Comparison of ENCODE assay signal across 1 cellular context in the genomic region with DNA sequence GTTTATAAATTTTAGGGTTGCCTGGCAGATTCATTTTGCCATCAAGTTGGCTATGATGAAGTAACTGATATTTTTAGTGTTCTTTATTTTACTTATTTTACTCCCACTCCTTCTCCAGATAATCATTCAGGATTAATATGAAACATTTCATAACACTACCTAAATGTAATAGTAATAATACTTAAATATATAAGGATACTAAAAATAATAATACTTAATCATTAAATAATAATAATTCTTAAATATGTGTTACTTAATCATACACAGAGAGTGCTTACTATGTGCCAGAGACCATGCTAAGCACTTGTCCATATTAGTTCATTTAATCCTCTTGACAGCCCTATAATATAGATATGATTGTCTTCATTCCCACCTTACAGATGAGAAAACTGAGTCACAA.
TF ChIP-seq lines count a peak whose summit lies in the region.

No MANE protein-coding gene starts in this region.

TF ChIP-seq in HCT116, 20 proteins besides CTCF, POLR2A, EP300 and RAD21 (continued from another document):
- TF ChIP-seq TCF7L2 (IDR thresholded peaks at IDR 0.05; ENCODE audit: borderline replicate concordance, extremely low read depth, insufficient read depth, insufficient read length) = no peak
- no peak for TF ChIP-seq EZH2phosphoT487 (IDR thresholded peaks at IDR 0.05; ENCODE audit: borderline replicate concordance)
- TF ChIP-seq ZNF274 (IDR thresholded peaks at IDR 0.05; ENCODE audit: low read depth, low read length) = no peak
- no peak for TF ChIP-seq ZFX (IDR thresholded peaks at IDR 0.05)
- TF ChIP-seq, protein P1, sequence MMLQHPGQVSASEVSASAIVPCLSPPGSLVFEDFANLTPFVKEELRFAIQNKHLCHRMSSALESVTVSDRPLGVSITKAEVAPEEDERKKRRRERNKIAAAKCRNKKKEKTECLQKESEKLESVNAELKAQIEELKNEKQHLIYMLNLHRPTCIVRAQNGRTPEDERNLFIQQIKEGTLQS (IDR thresholded peaks at IDR 0.05) = no peak
- TF ChIP-seq, protein P2, sequence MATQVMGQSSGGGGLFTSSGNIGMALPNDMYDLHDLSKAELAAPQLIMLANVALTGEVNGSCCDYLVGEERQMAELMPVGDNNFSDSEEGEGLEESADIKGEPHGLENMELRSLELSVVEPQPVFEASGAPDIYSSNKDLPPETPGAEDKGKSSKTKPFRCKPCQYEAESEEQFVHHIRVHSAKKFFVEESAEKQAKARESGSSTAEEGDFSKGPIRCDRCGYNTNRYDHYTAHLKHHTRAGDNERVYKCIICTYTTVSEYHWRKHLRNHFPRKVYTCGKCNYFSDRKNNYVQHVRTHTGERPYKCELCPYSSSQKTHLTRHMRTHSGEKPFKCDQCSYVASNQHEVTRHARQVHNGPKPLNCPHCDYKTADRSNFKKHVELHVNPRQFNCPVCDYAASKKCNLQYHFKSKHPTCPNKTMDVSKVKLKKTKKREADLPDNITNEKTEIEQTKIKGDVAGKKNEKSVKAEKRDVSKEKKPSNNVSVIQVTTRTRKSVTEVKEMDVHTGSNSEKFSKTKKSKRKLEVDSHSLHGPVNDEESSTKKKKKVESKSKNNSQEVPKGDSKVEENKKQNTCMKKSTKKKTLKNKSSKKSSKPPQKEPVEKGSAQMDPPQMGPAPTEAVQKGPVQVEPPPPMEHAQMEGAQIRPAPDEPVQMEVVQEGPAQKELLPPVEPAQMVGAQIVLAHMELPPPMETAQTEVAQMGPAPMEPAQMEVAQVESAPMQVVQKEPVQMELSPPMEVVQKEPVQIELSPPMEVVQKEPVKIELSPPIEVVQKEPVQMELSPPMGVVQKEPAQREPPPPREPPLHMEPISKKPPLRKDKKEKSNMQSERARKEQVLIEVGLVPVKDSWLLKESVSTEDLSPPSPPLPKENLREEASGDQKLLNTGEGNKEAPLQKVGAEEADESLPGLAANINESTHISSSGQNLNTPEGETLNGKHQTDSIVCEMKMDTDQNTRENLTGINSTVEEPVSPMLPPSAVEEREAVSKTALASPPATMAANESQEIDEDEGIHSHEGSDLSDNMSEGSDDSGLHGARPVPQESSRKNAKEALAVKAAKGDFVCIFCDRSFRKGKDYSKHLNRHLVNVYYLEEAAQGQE (IDR thresholded peaks at IDR 0.05; ENCODE audit: low read depth) = no peak
- TF ChIP-seq SRF (IDR thresholded peaks at IDR 0.05; ENCODE audit: low read depth) = no peak
- TF ChIP-seq FOSL1 (IDR thresholded peaks at IDR 0.05; ENCODE audit: low read depth) = no peak
